8 cellular contexts compared by ENCODE assay signal in the genomic region with DNA sequence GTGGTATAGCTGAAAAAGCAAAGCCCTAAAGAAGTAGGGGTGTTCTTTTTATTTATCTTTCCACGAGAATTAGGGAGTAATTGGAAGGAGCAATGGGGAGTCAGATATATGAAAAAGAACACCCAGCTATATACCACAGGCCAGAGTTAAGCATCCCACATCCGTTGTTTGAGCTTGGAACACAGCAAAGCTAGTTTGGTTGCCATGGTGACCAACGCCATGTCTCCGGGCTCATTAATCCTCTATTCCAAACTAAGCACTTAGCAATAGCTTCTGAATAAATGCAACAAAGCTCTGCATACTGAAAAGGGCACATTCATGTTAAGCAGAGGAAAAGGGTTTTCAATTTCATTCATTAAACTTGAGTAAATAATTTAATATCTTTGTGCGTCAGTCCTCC. TPM values are rescaled to one million over a fixed set of nuclear protein-coding genes. Genes with fewer than 3 reads are reported as not detected.
DNase-seq lines count a peak whose midpoint lies in the region; ATAC-seq and TF ChIP-seq lines count a peak whose summit lies in the region.

No MANE protein-coding gene starts in this region.

- H3K36me3 Mint-ChIP-seq in HFFc6 (ENCODE audit: low read depth) (no peaks in the 10 kb centered on the region), endodermal cell (ENCODE audit: low read depth) (no peaks in the 10 kb centered on the region), mesothelial cell of epicardium (no peaks in the 10 kb centered on the region), Calu3 (ENCODE audit: insufficient read depth, unreplicated experiment) (no peaks in the 10 kb centered on the region)

- H3K9ac ChIP-seq in endodermal cell (ENCODE audit: extremely low read depth, low read length, poor library complexity, severe bottlenecking) = no peak overlapping the region

- no peaks in the 10 kb centered on the region for H3K4me1 ChIP-seq in endodermal cell (ENCODE audit: control insufficient read depth, insufficient read depth, low read length)

- no peaks in the 10 kb centered on the region for H3K27me3 ChIP-seq in endodermal cell (ENCODE audit: control insufficient read depth, insufficient read depth, low read length, poor library complexity, severe bottlenecking)

- WGBS in endodermal cell (ENCODE audit: insufficient coverage in 1 of 2, insufficient read length in 1 of 2), 2 experiments = 39 to 64% methylated on average over 3 to 5 of the region's 5 CpGs
- 35 to 36% methylated on average over 5 of the region's 5 CpGs for WGBS in lower leg skin, 2 donors

- no peak overlapping the region for H3K4me3 Mint-ChIP-seq in HFFc6
- no peak overlapping the region for H3K4me3 Mint-ChIP-seq in endodermal cell
- H3K4me3 Mint-ChIP-seq in mesothelial cell of epicardium = no peak overlapping the region
- no peak overlapping the region for H3K4me3 Mint-ChIP-seq in Calu3 (ENCODE audit: low read depth, unreplicated experiment)

- H3K9me3 Mint-ChIP-seq in HFFc6 = no peaks in the 10 kb centered on the region
- H3K9me3 Mint-ChIP-seq in endodermal cell = no peaks in the 10 kb centered on the region
- H3K9me3 Mint-ChIP-seq in mesothelial cell of epicardium = no peaks in the 10 kb centered on the region
- no peaks in the 10 kb centered on the region for H3K9me3 Mint-ChIP-seq in Calu3 (ENCODE audit: low read depth, unreplicated experiment)

- BruUV-seq in Calu3 (replicated peaks; lab: Mats Ljungman, UMichigan) = no TSS peak

- no peak for TF ChIP-seq CTCF in HFFc6 (IDR thresholded peaks at IDR 0.05)
- no peak for TF ChIP-seq CTCF in endodermal cell (conservative IDR thresholded peaks at IDR 0.05)
- no peak for TF ChIP-seq CTCF in lower leg skin (IDR thresholded peaks at IDR 0.05)
- no peak for TF ChIP-seq CTCF in mesothelial cell of epicardium (IDR thresholded peaks at IDR 0.05; ENCODE audit: unreplicated experiment)
- TF ChIP-seq CTCF in Calu3 (IDR thresholded peaks at IDR 0.05; ENCODE audit: unreplicated experiment) = no peak

- no peaks in the 10 kb centered on the region for H3K36me3 ChIP-seq in endodermal cell (ENCODE audit: control insufficient read depth, insufficient read depth, low read length)

- ATAC-seq in HG02763 (IDR thresholded peaks at IDR 0.05; ENCODE audit: unreplicated experiment) = no peak

- H3K27ac ChIP-seq in endodermal cell (ENCODE audit: low read depth, low read length) = peak overlapping the region; percentile 15

- no peaks in the 10 kb centered on the region for H3K9me3 ChIP-seq in endodermal cell (ENCODE audit: control insufficient read depth, low read length)

- no peak for TF ChIP-seq POLR2A in lower leg skin (IDR thresholded peaks at IDR 0.05)

- CTCF ChIA-PET in Calu3 (lab: Charles Lee) = interaction anchor here (0.5 to 1.1 kb wide), 6 partner anchors 13 to 181 kb away, joined by 3 to 9 read pairs (median 4); no protein-coding TSS in a partner anchor

- intact Hi-C loops in lower leg skin (cut with DNase I; ENCODE audit: low total_unique reads) = no loop called here
- intact Hi-C loops in Calu3 (cut with micrococcal nuclease; ENCODE audit: unreplicated experiment) = no loop called here

- H3K4me1 Mint-ChIP-seq in HFFc6 (ENCODE audit: low read depth) (no peaks in the 10 kb centered on the region), endodermal cell (peaks cover 4% of the 10 kb centered on the region), mesothelial cell of epicardium (no peaks in the 10 kb centered on the region), Calu3 (ENCODE audit: low read depth, unreplicated experiment) (no peaks in the 10 kb centered on the region)

- H3K27ac Mint-ChIP-seq in HFFc6 (no peak overlapping the region), endodermal cell (no peak overlapping the region), mesothelial cell of epicardium (no peak overlapping the region), Calu3 (ENCODE audit: unreplicated experiment) (no peak overlapping the region)

- DNase-seq in DMS153 (lab: John Stamatoyannopoulos, UW) (peak; percentile 98), HFFc6 (peak; percentile 22), NCI-H2227 treated with DMSO at 0.1 percent for 48 hours (lab: John Stamatoyannopoulos, UW) (peak; percentile 55), endodermal cell (peak; percentile 70), lower leg skin (ENCODE audit: low spot score in 2 of 2) (no peak), mesothelial cell of epicardium (ENCODE audit: low spot score in 2 of 2, unreplicated experiment in 2 of 2) (no peak), Calu3 (no peak)

- H3K4me3 ChIP-seq in endodermal cell (ENCODE audit: low read length) = no peak overlapping the region
- no peak overlapping the region for H3K4me3 ChIP-seq in lower leg skin (ENCODE audit: low read depth, poor library complexity, severe bottlenecking)

- H3K27me3 Mint-ChIP-seq in HFFc6 (ENCODE audit: insufficient read depth) (peaks cover 6% of the 10 kb centered on the region; the same call in 1 of the 2 replicates), endodermal cell (ENCODE audit: insufficient read depth) (no peaks in the 10 kb centered on the region), mesothelial cell of epicardium (ENCODE audit: low read depth) (no peaks in the 10 kb centered on the region), Calu3 (ENCODE audit: unreplicated experiment) (no peaks in the 10 kb centered on the region)

RNA-seq across cellular contexts. Expression of gene ASB4, which starts 23.5 kb away (rescaled TPM):
- not detected for total RNA-seq in HFFc6 (2021; fragmentation: NEBNext Ultra II Directional; extraction: Animal tissue kit (Norgen Biotek cat#: 25700))
- total RNA-seq in endodermal cell (not detected), lower leg skin (under 1 TPM in 2 of 4 donors, not detected in 2; 0.34 to 0.45 TPM), mesothelial cell of epicardium (0.07 to 0.29 TPM (median 0.09 TPM) in 3 replicates), Calu3 (2022) (0.47 TPM in 1 of 2 replicates, not detected in the other)
- 0.21 TPM for polyA plus RNA-seq in endodermal cell (2013, experiment 1 of 2)
- polyA plus RNA-seq in endodermal cell (2013, experiment 2 of 2) = 0.17 TPM

Comparison
In these comparisons a context has a peak if more than half of its experiments do, and no peak if none do; other contexts are left out.
1. DNase-seq: peak in DMS153 (single experiment), HFFc6 (single experiment), NCI-H2227 treated with DMSO at 0.1 percent for 48 hours (single experiment) and endodermal cell (single experiment); none in lower leg skin (0 of 2), mesothelial cell of epicardium (0 of 2) and Calu3 (single experiment).